ENCODE assay signal across 1 cellular context in the genomic region with DNA sequence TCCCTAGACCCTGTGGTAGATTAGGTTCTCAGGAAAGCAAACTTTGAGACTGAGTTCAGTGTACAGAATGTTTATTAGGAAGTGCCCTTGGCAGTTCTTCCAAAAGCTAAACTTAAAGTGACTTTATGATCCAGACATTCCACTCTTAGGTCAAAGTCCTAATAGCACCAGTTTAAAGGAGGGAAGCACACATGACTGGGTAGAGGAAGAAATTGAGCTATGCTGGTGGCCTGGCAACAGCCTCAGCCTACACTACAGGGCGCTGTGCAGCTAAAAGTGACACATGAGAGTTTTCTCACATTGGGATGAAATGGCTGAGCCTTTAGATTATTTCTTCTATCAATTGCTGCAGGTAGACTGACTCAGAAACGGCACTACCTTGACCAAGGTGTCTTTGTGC.
TF ChIP-seq lines count a peak whose summit lies in the region.

No MANE protein-coding gene starts in this region.

TF ChIP-seq in GM23338, 12 proteins besides CTCF, POLR2A, EP300 and RAD21 (continued from another document):
- TF ChIP-seq, protein P1, sequence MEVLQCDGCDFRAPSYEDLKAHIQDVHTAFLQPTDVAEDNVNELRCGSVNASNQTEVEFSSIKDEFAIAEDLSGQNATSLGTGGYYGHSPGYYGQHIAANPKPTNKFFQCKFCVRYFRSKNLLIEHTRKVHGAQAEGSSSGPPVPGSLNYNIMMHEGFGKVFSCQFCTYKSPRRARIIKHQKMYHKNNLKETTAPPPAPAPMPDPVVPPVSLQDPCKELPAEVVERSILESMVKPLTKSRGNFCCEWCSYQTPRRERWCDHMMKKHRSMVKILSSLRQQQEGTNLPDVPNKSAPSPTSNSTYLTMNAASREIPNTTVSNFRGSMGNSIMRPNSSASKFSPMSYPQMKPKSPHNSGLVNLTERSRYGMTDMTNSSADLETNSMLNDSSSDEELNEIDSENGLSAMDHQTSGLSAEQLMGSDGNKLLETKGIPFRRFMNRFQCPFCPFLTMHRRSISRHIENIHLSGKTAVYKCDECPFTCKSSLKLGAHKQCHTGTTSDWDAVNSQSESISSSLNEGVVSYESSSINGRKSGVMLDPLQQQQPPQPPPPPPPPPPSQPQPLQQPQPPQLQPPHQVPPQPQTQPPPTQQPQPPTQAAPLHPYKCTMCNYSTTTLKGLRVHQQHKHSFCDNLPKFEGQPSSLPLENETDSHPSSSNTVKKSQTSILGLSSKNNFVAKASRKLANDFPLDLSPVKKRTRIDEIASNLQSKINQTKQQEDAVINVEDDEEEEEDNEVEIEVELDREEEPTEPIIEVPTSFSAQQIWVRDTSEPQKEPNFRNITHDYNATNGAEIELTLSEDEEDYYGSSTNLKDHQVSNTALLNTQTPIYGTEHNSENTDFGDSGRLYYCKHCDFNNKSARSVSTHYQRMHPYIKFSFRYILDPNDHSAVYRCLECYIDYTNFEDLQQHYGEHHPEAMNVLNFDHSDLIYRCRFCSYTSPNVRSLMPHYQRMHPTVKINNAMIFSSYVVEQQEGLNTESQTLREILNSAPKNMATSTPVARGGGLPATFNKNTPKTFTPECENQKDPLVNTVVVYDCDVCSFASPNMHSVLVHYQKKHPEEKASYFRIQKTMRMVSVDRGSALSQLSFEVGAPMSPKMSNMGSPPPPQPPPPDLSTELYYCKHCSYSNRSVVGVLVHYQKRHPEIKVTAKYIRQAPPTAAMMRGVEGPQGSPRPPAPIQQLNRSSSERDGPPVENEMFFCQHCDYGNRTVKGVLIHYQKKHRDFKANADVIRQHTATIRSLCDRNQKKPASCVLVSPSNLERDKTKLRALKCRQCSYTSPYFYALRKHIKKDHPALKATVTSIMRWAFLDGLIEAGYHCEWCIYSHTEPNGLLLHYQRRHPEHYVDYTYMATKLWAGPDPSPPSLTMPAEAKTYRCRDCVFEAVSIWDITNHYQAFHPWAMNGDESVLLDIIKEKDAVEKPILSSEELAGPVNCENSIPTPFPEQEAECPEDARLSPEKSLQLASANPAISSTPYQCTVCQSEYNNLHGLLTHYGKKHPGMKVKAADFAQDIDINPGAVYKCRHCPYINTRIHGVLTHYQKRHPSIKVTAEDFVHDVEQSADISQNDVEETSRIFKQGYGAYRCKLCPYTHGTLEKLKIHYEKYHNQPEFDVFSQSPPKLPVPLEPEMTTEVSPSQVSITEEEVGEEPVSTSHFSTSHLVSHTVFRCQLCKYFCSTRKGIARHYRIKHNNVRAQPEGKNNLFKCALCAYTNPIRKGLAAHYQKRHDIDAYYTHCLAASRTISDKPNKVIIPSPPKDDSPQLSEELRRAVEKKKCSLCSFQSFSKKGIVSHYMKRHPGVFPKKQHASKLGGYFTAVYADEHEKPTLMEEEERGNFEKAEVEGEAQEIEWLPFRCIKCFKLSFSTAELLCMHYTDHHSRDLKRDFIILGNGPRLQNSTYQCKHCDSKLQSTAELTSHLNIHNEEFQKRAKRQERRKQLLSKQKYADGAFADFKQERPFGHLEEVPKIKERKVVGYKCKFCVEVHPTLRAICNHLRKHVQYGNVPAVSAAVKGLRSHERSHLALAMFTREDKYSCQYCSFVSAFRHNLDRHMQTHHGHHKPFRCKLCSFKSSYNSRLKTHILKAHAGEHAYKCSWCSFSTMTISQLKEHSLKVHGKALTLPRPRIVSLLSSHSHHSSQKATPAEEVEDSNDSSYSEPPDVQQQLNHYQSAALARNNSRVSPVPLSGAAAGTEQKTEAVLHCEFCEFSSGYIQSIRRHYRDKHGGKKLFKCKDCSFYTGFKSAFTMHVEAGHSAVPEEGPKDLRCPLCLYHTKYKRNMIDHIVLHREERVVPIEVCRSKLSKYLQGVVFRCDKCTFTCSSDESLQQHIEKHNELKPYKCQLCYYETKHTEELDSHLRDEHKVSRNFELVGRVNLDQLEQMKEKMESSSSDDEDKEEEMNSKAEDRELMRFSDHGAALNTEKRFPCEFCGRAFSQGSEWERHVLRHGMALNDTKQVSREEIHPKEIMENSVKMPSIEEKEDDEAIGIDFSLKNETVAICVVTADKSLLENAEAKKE (CRISPR knock-in tag; IDR thresholded peaks at IDR 0.05) = no peak
- TF ChIP-seq STAT1 (IDR thresholded peaks at IDR 0.05; ENCODE audit: unreplicated experiment) (no peak), EZH2 (IDR thresholded peaks at IDR 0.05; ENCODE audit: low read depth, unreplicated experiment) (no peak)
